Comparison of ENCODE assay signal across 8 cellular contexts in genomic region chr1:23528245-23528978, GRCh38. TPM values are rescaled to one million over a fixed set of nuclear protein-coding genes. Genes with fewer than 3 reads are reported as not detected.
A peak's percentile ranks its signal among the peaks of the same experiment; 100 is the strongest.
DNase-seq lines count a peak whose midpoint lies in the region; ATAC-seq and TF ChIP-seq lines count a peak whose summit lies in the region.

No MANE protein-coding gene starts in this region.

- POLR2A ChIA-PET in Panc1 (lab: Charles Lee), result interaction anchor here (0.6 kb wide), 1 partner anchor 15 kb away, joined by 3 read pairs; no protein-coding TSS in a partner anchor

- DNase-seq in Panc1 (ENCODE audit: low read depth, low spot score), result peak; percentile 82
- peak; percentile 81 for DNase-seq in activated T-helper 1 cell treated with Interleukin-2 at 50 U/mL for 16 hours (ENCODE audit: low read depth)
- DNase-seq in germinal center (ENCODE audit: low spot score), result peak; percentile 40
- no peak for DNase-seq in dorsolateral prefrontal cortex

- H3K4me2 ChIP-seq in BLaER1, result peak overlapping the region; percentile 94

- intact Hi-C loops in Panc1 (cut with micrococcal nuclease; ENCODE audit: unreplicated experiment), result no loop called here
- intact Hi-C loops in dorsolateral prefrontal cortex (cut with DNase I), result no loop called here

- H3K27me3 ChIP-seq in BLaER1 (no peaks in the 10 kb centered on the region), Panc1 (ENCODE audit: control insufficient read depth, insufficient read depth, low read length) (no peaks in the 10 kb centered on the region), dorsolateral prefrontal cortex (peaks cover 0 to 23% (median 0%) of the 10 kb centered on the region in 45 donors)

- CTCF ChIA-PET in Panc1 (lab: Charles Lee), result interaction anchor here (0.7 to 2.0 kb wide), 5 partner anchors 11 to 426 kb away, joined by 3 to 12 read pairs (median 4); partner anchors contain the start of gene HTR1D

- TF ChIP-seq CTCF in Panc1 (IDR thresholded peaks at IDR 0.05) (no peak), dorsolateral prefrontal cortex (IDR thresholded peaks at IDR 0.05 in 54 of 56, conservative IDR thresholded peaks at IDR 0.05 in 2 of 56; ENCODE audit: low read depth in 1 of 56, partially characterized antibody in 56 of 56) (no peak)

- H3K36me3 ChIP-seq in BLaER1 (peaks cover 30% of the 10 kb centered on the region), Panc1 (ENCODE audit: control insufficient read depth, insufficient read depth, low read length) (peaks cover 2% of the 10 kb centered on the region; the same call in 1 of the 2 replicates)

- H3K4me1 ChIP-seq in BLaER1, result peaks cover 89% of the 10 kb centered on the region
- H3K4me1 ChIP-seq in Panc1 (ENCODE audit: control insufficient read depth, insufficient read depth, low read length), result peaks cover 35% of the 10 kb centered on the region

- H3K4me1 Mint-ChIP-seq in IgD-negative memory B cell, result peaks cover 70 to 78% (median 74%) of the 10 kb centered on the region in 3 donors

- H3K4me3 ChIP-seq in BLaER1 (peak overlapping the region; percentile 91), Panc1 (ENCODE audit: low read depth in 2 of 2, low read length in 2 of 2) (peak overlapping the region in 1 of 2 experiments; percentile 17; a peak in 2 of 4 replicates), skin epidermis (peak overlapping the region in 3 of 7 experiments; percentile 2 to 21 (median 16)), dorsolateral prefrontal cortex (no peak overlapping the region)

- H3K9me3 Mint-ChIP-seq in IgD-negative memory B cell, result no peaks in the 10 kb centered on the region

- peak overlapping the region; percentile 55 to 91 (median 80) for H3K4me3 Mint-ChIP-seq in IgD-negative memory B cell

- peak overlapping the region; percentile 99 for H3K9ac ChIP-seq in BLaER1

- in situ Hi-C loops in Panc1 (cut with HindIII; ENCODE audit: low pct_unique_long_range_greater_than_20kb, low sequenced_read_pairs), result no loop called here

- ATAC-seq in GM19351 (IDR thresholded peaks at IDR 0.05; ENCODE audit: unreplicated experiment), result peak; percentile 44
- ATAC-seq in Panc1, result peak; percentile 79

- peak overlapping the region; percentile 35 to 87 (median 84) for H3K27ac Mint-ChIP-seq in IgD-negative memory B cell

- no TSS peak for BruUV-seq in Panc1 (replicated peaks; lab: Mats Ljungman, UMichigan)

- no peaks in the 10 kb centered on the region for H3K27me3 Mint-ChIP-seq in IgD-negative memory B cell

- peak overlapping the region; percentile 100 for H3K27ac ChIP-seq in BLaER1
- H3K27ac ChIP-seq in Panc1 (ENCODE audit: low read length), result peak overlapping the region; percentile 18; the same call in 1 of the 2 replicates
- peak overlapping the region in 19 of 21 experiments; percentile 4 to 88 (median 72) for H3K27ac ChIP-seq in skin epidermis
- no peak overlapping the region for H3K27ac ChIP-seq in dorsolateral prefrontal cortex

- H3K36me3 Mint-ChIP-seq in IgD-negative memory B cell, result no peaks in the 10 kb centered on the region

- H4K20me1 ChIP-seq in BLaER1, result peaks cover 19% of the 10 kb centered on the region; the same call in 1 of the 2 replicates

- H3K9me3 ChIP-seq in BLaER1, result no peaks in the 10 kb centered on the region
- no peaks in the 10 kb centered on the region for H3K9me3 ChIP-seq in Panc1 (ENCODE audit: control insufficient read depth, insufficient read depth, low read depth, low read length)

RNA-seq across cellular contexts. Expression of gene E2F2, which starts 2.6 kb away (rescaled TPM):
- polyA plus RNA-seq in IgD-negative memory B cell, result 2.2 TPM
- total RNA-seq in Panc1 (2021; ENCODE audit: unreplicated experiment) (9.5 TPM), dorsolateral prefrontal cortex (1 to 10 TPM in 1 of 120 experiments, under 1 TPM in 37, not detected in 82; 0.07 to 1.1 (median 0.15) TPM)
- 3.1 TPM for polyA plus RNA-seq in Panc1 (2012; ENCODE audit: insufficient read length)

RNA-seq across cellular contexts. Expression of gene ID3, which starts 30.9 kb away (rescaled TPM):
- polyA plus RNA-seq in IgD-negative memory B cell, result 74.0 TPM
- 39.6 TPM for total RNA-seq in Panc1 (2021; ENCODE audit: unreplicated experiment)
- polyA plus RNA-seq in Panc1 (2012; ENCODE audit: insufficient read length), result 46.3 TPM
- 100 to 1,000 TPM in 13 of 120 experiments, 10 to 100 TPM in 107; 20.5 to 247 (median 59.8) TPM for total RNA-seq in dorsolateral prefrontal cortex

RNA-seq across cellular contexts. Expression of gene ASAP3, which starts 44.4 kb away (rescaled TPM):
- polyA plus RNA-seq in IgD-negative memory B cell, result 0.66 TPM
- total RNA-seq in Panc1 (2021; ENCODE audit: unreplicated experiment) (17.9 TPM), dorsolateral prefrontal cortex (10 to 100 TPM; 15.5 to 61.0 (median 27.8) TPM)
- polyA plus RNA-seq in Panc1 (2012; ENCODE audit: insufficient read length), result 14.0 TPM

Comparison
In these comparisons a context has a peak if more than half of its experiments do, and no peak if none do; other contexts are left out.
1. H3K27ac ChIP-seq: peak in BLaER1 (single experiment), Panc1 (single experiment) and skin epidermis (19 of 21); none in dorsolateral prefrontal cortex (0 of 59).
2. DNase-seq: peak in Panc1 (single experiment), activated T-helper 1 cell treated with Interleukin-2 at 50 U/mL for 16 hours (single experiment) and germinal center (single experiment); none in dorsolateral prefrontal cortex (0 of 10).